8 cellular contexts compared by ENCODE assay signal in genomic region chr1:221725683-221726330, GRCh38. TPM values are rescaled to one million over a fixed set of nuclear protein-coding genes. Genes with fewer than 3 reads are reported as not detected.
DNase-seq lines count a peak whose midpoint lies in the region; ATAC-seq and TF ChIP-seq lines count a peak whose summit lies in the region.

No MANE protein-coding gene starts in this region.

- peak overlapping the region; percentile 92 for H3K27ac Mint-ChIP-seq in activated naive CD8-positive, alpha-beta T cell treated with anti-CD3 and anti-CD28 coated beads for 36 hours
- peak overlapping the region; percentile 82 to 88 for H3K27ac Mint-ChIP-seq in natural killer cell

- H3K4me3 Mint-ChIP-seq in activated naive CD8-positive, alpha-beta T cell treated with anti-CD3 and anti-CD28 coated beads for 36 hours, result peak overlapping the region; percentile 53
- H3K4me3 Mint-ChIP-seq in natural killer cell, result peak overlapping the region; percentile 74

- ATAC-seq in GM18868 (IDR thresholded peaks at IDR 0.05; ENCODE audit: unreplicated experiment), result peak; percentile 12
- peak; percentile 6 for ATAC-seq in HG03103 (IDR thresholded peaks at IDR 0.05; ENCODE audit: low read depth, unreplicated experiment)
- ATAC-seq in natural killer cell, result peak; percentile 0 to 5 (median 5)

- no peaks in the 10 kb centered on the region for H3K27me3 Mint-ChIP-seq in activated naive CD8-positive, alpha-beta T cell treated with anti-CD3 and anti-CD28 coated beads for 36 hours
- no peaks in the 10 kb centered on the region for H3K27me3 Mint-ChIP-seq in natural killer cell (ENCODE audit: low read depth in 2 of 2)

- peaks cover 83% of the 10 kb centered on the region for H3K36me3 Mint-ChIP-seq in activated naive CD8-positive, alpha-beta T cell treated with anti-CD3 and anti-CD28 coated beads for 36 hours
- no peaks in the 10 kb centered on the region for H3K36me3 Mint-ChIP-seq in natural killer cell

- intact Hi-C loops in natural killer cell (cut with micrococcal nuclease), result loop anchor here (2.0 kb wide), 1 partner anchor 17 kb away; the partner anchor contains the start of gene DUSP10

- no peak for TF ChIP-seq CTCF in natural killer cell (IDR thresholded peaks at IDR 0.05)

- peaks cover 61% of the 10 kb centered on the region for H3K4me1 Mint-ChIP-seq in activated naive CD8-positive, alpha-beta T cell treated with anti-CD3 and anti-CD28 coated beads for 36 hours
- H3K4me1 Mint-ChIP-seq in natural killer cell, result peaks cover 83 to 93% of the 10 kb centered on the region in 2 donors

- no peak for DNase-seq in activated naive CD8-positive, alpha-beta T cell treated with anti-CD3 and anti-CD28 coated beads for 36 hours
- DNase-seq in natural killer cell (no peak), NCI-H226 (no peak), HUDEP-2 (lab: John Stamatoyannopoulos, UW; ENCODE audit: unreplicated experiment in 76 of 76) (no peak), NCI-H69 (lab: John Stamatoyannopoulos, UW) (no peak)
- DNase-seq in stimulated activated CD8-positive, alpha-beta memory T cell treated with anti-CD3 and anti-CD28 coated beads, Interleukin-4, amount 100 ng/mL, for 48 hours, result no peak

- peaks cover 30% of the 10 kb centered on the region for H3K9me3 Mint-ChIP-seq in activated naive CD8-positive, alpha-beta T cell treated with anti-CD3 and anti-CD28 coated beads for 36 hours
- H3K9me3 Mint-ChIP-seq in natural killer cell, result peaks cover 0 to 4% of the 10 kb centered on the region in 2 donors

RNA-seq across cellular contexts. Expression of gene DUSP10, which starts 16.1 kb away (rescaled TPM):
- 10 to 100 TPM; 32.7 to 33.0 TPM for total RNA-seq in activated naive CD8-positive, alpha-beta T cell treated with anti-CD3 and anti-CD28 coated beads for 36 hours
- 100 to 1,000 TPM; 109 to 231 (median 210) TPM for total RNA-seq in natural killer cell
